18 cellular contexts compared by ENCODE assay signal in the genomic region with DNA sequence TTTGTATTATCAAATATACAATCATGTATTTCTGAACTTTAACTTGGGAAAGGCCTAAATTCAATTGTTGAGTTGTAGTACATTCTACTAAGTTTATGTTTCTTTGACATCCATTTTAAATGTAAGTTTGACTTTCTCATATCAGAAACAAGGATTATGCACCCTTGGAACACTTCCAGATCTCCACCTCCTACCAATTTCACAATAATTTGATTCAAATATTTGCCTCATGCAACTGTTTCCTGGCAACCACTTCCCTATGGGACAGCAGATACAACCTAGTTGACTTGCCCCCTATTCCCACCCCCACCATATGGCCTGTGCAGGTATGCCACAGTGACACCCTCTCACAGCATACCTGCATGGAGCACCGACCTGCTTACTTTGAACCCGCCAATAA.
DNase-seq lines count a peak whose midpoint lies in the region; ATAC-seq, FAIRE-seq and TF ChIP-seq lines count a peak whose summit lies in the region.
"Had no signal": no experiment of that assay in that cellular context is flagged by ENCODE, and none has a peak within 500 bp of the region (broad histone marks: within the 10 kb centered on the region; RNA-seq: fewer than 3 reads in every experiment).

No MANE protein-coding gene starts in this region.

- no peaks in the 10 kb centered on the region for H3K27me3 Mint-ChIP-seq in T-helper 2 cell treated with Interferon-gamma antibody and Interleukin-4, amounts not matched to agents 5 μg/mL and 100 μg/mL, for 36 hours (ENCODE audit: low read depth)
- H3K27me3 Mint-ChIP-seq: B cell; CD4-positive, alpha-beta T cell; IgD-negative memory B cell had no signal

- DNase-seq in NCI-H748 (lab: John Stamatoyannopoulos, UW; ENCODE audit: unreplicated experiment) (peak; percentile 34), NCI-H748 treated with DMSO at 0.1 percent for 48 hours (lab: John Stamatoyannopoulos, UW) (no peak), NCI-H69 (lab: John Stamatoyannopoulos, UW) (peak; percentile 63), bronchial epithelial cell (ENCODE audit: low read depth) (peak; percentile 9), renal cortical epithelial cell (ENCODE audit: low read depth) (peak; percentile 5)
- DNase-seq in T-helper 2 cell treated with Interferon-gamma antibody and Interleukin-4, amounts not matched to agents 5 μg/mL and 100 μg/mL, for 36 hours (ENCODE audit: low spot score), result no peak
- DNase-seq: C1 segment of cervical spinal cord; Calu3; CD4-positive, alpha-beta T cell; GF-D8; H7 had no signal

- ATAC-seq in HG02938 (IDR thresholded peaks at IDR 0.05; ENCODE audit: unreplicated experiment), result no peak
- ATAC-seq in GM21619 (IDR thresholded peaks at IDR 0.05; ENCODE audit: unreplicated experiment), result no peak
- ATAC-seq: GM23338 had no signal

- no peak overlapping the region for H3K27ac Mint-ChIP-seq in T-helper 2 cell treated with Interferon-gamma antibody and Interleukin-4, amounts not matched to agents 5 μg/mL and 100 μg/mL, for 36 hours
- H3K27ac Mint-ChIP-seq: B cell; CD4-positive, alpha-beta T cell; GM23338; IgD-negative memory B cell had no signal

- no peaks in the 10 kb centered on the region for H3K36me3 ChIP-seq in bronchial epithelial cell (ENCODE audit: control insufficient read depth, insufficient read depth, low read length)

- no peak for TF ChIP-seq CTCF in bronchial epithelial cell (IDR thresholded peaks at IDR 0.05; ENCODE audit: insufficient read depth, low read length, severe bottlenecking)

- H3K4me3 ChIP-seq in bronchial epithelial cell (ENCODE audit: low read depth, low read length), result no peak overlapping the region
- H3K4me3 ChIP-seq: GM23338 had no signal

- FAIRE-seq in bronchial epithelial cell (lab: Jason Lieb, UNC), result no peak
- FAIRE-seq: A204.1, GM19239 had no signal

- H3K9me3 Mint-ChIP-seq in T-helper 2 cell treated with Interferon-gamma antibody and Interleukin-4, amounts not matched to agents 5 μg/mL and 100 μg/mL, for 36 hours, result peaks cover 6% of the 10 kb centered on the region

- no peaks in the 10 kb centered on the region for H3K27me3 ChIP-seq in bronchial epithelial cell (ENCODE audit: control insufficient read depth, insufficient read depth, low read length)

- H3K4me3 Mint-ChIP-seq in T-helper 2 cell treated with Interferon-gamma antibody and Interleukin-4, amounts not matched to agents 5 μg/mL and 100 μg/mL, for 36 hours, result no peak overlapping the region
- H3K4me3 Mint-ChIP-seq: B cell; CD4-positive, alpha-beta T cell; GM23338; IgD-negative memory B cell had no signal

- no peaks in the 10 kb centered on the region for H3K36me3 Mint-ChIP-seq in T-helper 2 cell treated with Interferon-gamma antibody and Interleukin-4, amounts not matched to agents 5 μg/mL and 100 μg/mL, for 36 hours (ENCODE audit: low read depth)
- H3K36me3 Mint-ChIP-seq: IgD-negative memory B cell had no signal

- no peaks in the 10 kb centered on the region for H3K4me1 Mint-ChIP-seq in T-helper 2 cell treated with Interferon-gamma antibody and Interleukin-4, amounts not matched to agents 5 μg/mL and 100 μg/mL, for 36 hours (ENCODE audit: low read depth)
- H3K4me1 Mint-ChIP-seq: B cell, IgD-negative memory B cell had no signal

Comparison
In these comparisons a context has a peak if more than half of its experiments do, and no peak if none do; other contexts are left out.
1. DNase-seq: peak in NCI-H748 (single experiment), NCI-H69 (single experiment), bronchial epithelial cell (single experiment) and renal cortical epithelial cell (single experiment); none in NCI-H748 treated with DMSO at 0.1 percent for 48 hours (single experiment) and T-helper 2 cell treated with Interferon-gamma antibody and Interleukin-4, amounts not matched to agents 5 μg/mL and 100 μg/mL, for 36 hours (single experiment).